In the genomic region with DNA sequence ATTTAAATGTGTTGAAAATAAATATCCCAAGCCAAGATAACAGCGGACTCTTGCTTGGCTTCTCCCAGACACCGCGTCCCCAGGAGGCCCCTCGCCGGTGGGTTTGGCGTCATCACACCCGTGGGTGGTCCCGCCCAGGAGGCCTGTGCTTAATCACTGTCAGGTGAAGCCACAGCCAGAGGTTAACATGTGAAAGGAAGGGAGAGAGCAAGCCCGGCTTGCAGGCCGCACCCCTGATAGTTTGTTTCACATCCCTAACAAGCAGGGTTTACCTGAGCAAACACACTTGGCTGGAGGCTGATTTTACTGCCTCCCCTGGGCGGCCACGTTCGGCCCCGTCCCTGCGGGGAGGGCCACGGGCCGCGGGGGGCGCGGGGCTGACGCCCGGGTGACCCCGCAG, we compare ENCODE assay signal across 19 cellular contexts. TPM values are rescaled to one million over a fixed set of nuclear protein-coding genes. Genes with fewer than 3 reads are reported as not detected.
"Had no signal": no experiment of that assay in that cellular context is flagged by ENCODE, and none has a peak within 500 bp of the region (broad histone marks: within the 10 kb centered on the region; RNA-seq: fewer than 3 reads in every experiment).

No MANE protein-coding gene starts in this region.

RNA-seq across cellular contexts. Expression of gene CFC1B, which starts 1.4 kb away (rescaled TPM):
- total RNA-seq: activated B cell treated with CpG ODN at 0.5 μM for 24 hours; activated CD4-positive, alpha-beta memory T cell treated with anti-CD3 and anti-CD28 coated beads for 36 hours; activated CD4-positive, alpha-beta T cell treated with anti-CD3 and anti-CD28 coated beads, Interleukin-2, amount 10 ng/mL, durations not matched to agents 24 days and 14 days; activated CD8-positive, alpha-beta memory T cell treated with anti-CD3 and anti-CD28 coated beads for 36 hours; activated CD8-positive, alpha-beta T cell treated with anti-CD3 and anti-CD28 coated beads for 36 hours; activated naive CD4-positive, alpha-beta T cell treated with anti-CD3 and anti-CD28 coated beads for 36 hours; activated naive CD4-positive, alpha-beta T cell treated with anti-CD3 and anti-CD28 coated beads, Interleukin-2, amount 50 U/mL, for 72 hours; activated naive CD8-positive, alpha-beta T cell treated with anti-CD3 and anti-CD28 coated beads for 36 hours; activated T-cell treated with anti-CD3 and anti-CD28 coated beads, Interleukin-2, amount 50 U/mL, for 4 hours; activated T-cell treated with anti-CD3 and anti-CD28 coated beads, Interleukin-2, amount 50 U/mL, for 72 hours; activated T-helper 1 cell treated with anti-CD3 and anti-CD28 coated beads, Interleukin-12 subunit alpha, Interleukin-12 subunit beta, Interleukin-2, Interleukin-4 antibody, amounts not matched to agents 30 ng/mL and 10 ng/mL and 1 ng/mL, durations not matched to agents 14 hours and 24 hours and 36 hours; activated T-helper 17 cell treated with anti-CD3 and anti-CD28 coated beads, Interleukin-2, amount 50 U/mL, for 72 hours; ascending aorta; bronchial epithelial cell; cardiac muscle cell; T-cell; T-helper 1 cell treated with Interleukin-12 subunit alpha and Interleukin-12 subunit beta and Interleukin-4 antibody, amounts not matched to agents 30 ng/mL and 1 ng/mL, for 36 hours; T-helper 17 cell; T-helper 2 cell treated with Interferon-gamma antibody and Interleukin-4, amounts not matched to agents 100 ng/mL and 5 ng/mL, for 36 hours had no signal
- polyA plus RNA-seq: cardiac muscle cell had no signal

RNA-seq across cellular contexts. Expression of gene POTEI, which starts 13.3 kb away (rescaled TPM):
- total RNA-seq: activated B cell treated with CpG ODN at 0.5 μM for 24 hours; activated CD4-positive, alpha-beta memory T cell treated with anti-CD3 and anti-CD28 coated beads for 36 hours; activated CD4-positive, alpha-beta T cell treated with anti-CD3 and anti-CD28 coated beads, Interleukin-2, amount 10 ng/mL, durations not matched to agents 24 days and 14 days; activated CD8-positive, alpha-beta memory T cell treated with anti-CD3 and anti-CD28 coated beads for 36 hours; activated CD8-positive, alpha-beta T cell treated with anti-CD3 and anti-CD28 coated beads for 36 hours; activated naive CD4-positive, alpha-beta T cell treated with anti-CD3 and anti-CD28 coated beads for 36 hours; activated naive CD4-positive, alpha-beta T cell treated with anti-CD3 and anti-CD28 coated beads, Interleukin-2, amount 50 U/mL, for 72 hours; activated naive CD8-positive, alpha-beta T cell treated with anti-CD3 and anti-CD28 coated beads for 36 hours; activated T-cell treated with anti-CD3 and anti-CD28 coated beads, Interleukin-2, amount 50 U/mL, for 4 hours; activated T-cell treated with anti-CD3 and anti-CD28 coated beads, Interleukin-2, amount 50 U/mL, for 72 hours; activated T-helper 1 cell treated with anti-CD3 and anti-CD28 coated beads, Interleukin-12 subunit alpha, Interleukin-12 subunit beta, Interleukin-2, Interleukin-4 antibody, amounts not matched to agents 30 ng/mL and 10 ng/mL and 1 ng/mL, durations not matched to agents 14 hours and 24 hours and 36 hours; activated T-helper 17 cell treated with anti-CD3 and anti-CD28 coated beads, Interleukin-2, amount 50 U/mL, for 72 hours; ascending aorta; bronchial epithelial cell; T-cell; T-helper 1 cell treated with Interleukin-12 subunit alpha and Interleukin-12 subunit beta and Interleukin-4 antibody, amounts not matched to agents 30 ng/mL and 1 ng/mL, for 36 hours; T-helper 17 cell; T-helper 2 cell treated with Interferon-gamma antibody and Interleukin-4, amounts not matched to agents 100 ng/mL and 5 ng/mL, for 36 hours had no signal
